ENCODE assay signal across 16 cellular contexts in genomic region chr21:34374462-34374861, GRCh38. TPM values are rescaled to one million over a fixed set of nuclear protein-coding genes. Genes with fewer than 3 reads are reported as not detected.
"Had no signal": no experiment of that assay in that cellular context is flagged by ENCODE, and none has a peak within 500 bp of the region (broad histone marks: within the 10 kb centered on the region; RNA-seq: fewer than 3 reads in every experiment).

No MANE protein-coding gene starts in this region.

RNA-seq across cellular contexts. Expression of gene KCNE2, which starts 10.7 kb away (rescaled TPM):
- total RNA-seq: naive thymus-derived CD8-positive, alpha-beta T cell; natural killer cell treated with Interleukin-12 subunit alpha and Interleukin-12 subunit beta and Interleukin-15 and Interleukin-18, amount 100 ng/mL, for 72 hours; omental fat pad; pancreas; posterior vena cava; prostate gland; pulmonary artery endothelial cell; right atrium auricular region; right lobe of liver; smooth muscle cell; spleen; suprapubic skin; transverse colon; urinary bladder had no signal
- polyA plus RNA-seq: pancreas had no signal

RNA-seq across cellular contexts. Expression of gene SMIM34, which starts 49.3 kb away (rescaled TPM):
- total RNA-seq: naive thymus-derived CD8-positive, alpha-beta T cell; natural killer cell treated with Interleukin-12 subunit alpha and Interleukin-12 subunit beta and Interleukin-15 and Interleukin-18, amount 100 ng/mL, for 72 hours; neural crest cell; omental fat pad; osteocyte; pancreas; posterior vena cava; prostate gland; pulmonary artery endothelial cell; right atrium auricular region; right lobe of liver; smooth muscle cell; transverse colon; urinary bladder had no signal
- polyA plus RNA-seq: naive thymus-derived CD8-positive, alpha-beta T cell; pancreas; smooth muscle cell; spleen; urinary bladder had no signal
